1 cellular context compared by ENCODE assay signal in the genomic region with DNA sequence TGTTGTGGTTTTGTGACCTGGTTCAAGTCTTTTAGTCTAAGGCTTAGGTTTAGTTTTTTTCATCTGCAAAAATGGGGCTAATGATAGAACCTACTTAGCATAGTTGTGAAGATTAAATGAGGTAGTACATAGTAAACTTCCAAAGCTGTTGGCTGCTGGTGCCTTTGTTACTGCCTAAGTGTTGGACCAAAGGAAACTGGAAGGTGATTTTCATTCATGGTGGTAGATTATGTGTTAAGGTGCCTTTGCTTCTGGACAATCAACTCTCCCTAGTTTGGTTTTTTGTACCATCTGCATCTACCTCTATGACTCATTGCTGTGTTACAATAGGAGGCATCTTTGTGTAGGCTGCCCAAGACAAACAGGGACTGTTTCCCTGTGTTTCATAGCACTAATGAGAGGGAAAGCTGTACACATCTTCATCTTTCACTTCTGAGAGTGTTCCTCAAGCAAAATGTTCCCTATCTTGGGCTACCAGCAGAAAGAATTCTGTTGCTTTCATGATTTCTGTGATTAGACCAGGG.
TF ChIP-seq lines count a peak whose summit lies in the region.

No MANE protein-coding gene starts in this region.

TF ChIP-seq in HepG2, 621 proteins besides CTCF, POLR2A, EP300 and RAD21:
- no peak for TF ChIP-seq RFXAP (CRISPR knock-in tag; IDR thresholded peaks at IDR 0.05; ENCODE audit: borderline replicate concordance)
- TF ChIP-seq, protein P1, sequence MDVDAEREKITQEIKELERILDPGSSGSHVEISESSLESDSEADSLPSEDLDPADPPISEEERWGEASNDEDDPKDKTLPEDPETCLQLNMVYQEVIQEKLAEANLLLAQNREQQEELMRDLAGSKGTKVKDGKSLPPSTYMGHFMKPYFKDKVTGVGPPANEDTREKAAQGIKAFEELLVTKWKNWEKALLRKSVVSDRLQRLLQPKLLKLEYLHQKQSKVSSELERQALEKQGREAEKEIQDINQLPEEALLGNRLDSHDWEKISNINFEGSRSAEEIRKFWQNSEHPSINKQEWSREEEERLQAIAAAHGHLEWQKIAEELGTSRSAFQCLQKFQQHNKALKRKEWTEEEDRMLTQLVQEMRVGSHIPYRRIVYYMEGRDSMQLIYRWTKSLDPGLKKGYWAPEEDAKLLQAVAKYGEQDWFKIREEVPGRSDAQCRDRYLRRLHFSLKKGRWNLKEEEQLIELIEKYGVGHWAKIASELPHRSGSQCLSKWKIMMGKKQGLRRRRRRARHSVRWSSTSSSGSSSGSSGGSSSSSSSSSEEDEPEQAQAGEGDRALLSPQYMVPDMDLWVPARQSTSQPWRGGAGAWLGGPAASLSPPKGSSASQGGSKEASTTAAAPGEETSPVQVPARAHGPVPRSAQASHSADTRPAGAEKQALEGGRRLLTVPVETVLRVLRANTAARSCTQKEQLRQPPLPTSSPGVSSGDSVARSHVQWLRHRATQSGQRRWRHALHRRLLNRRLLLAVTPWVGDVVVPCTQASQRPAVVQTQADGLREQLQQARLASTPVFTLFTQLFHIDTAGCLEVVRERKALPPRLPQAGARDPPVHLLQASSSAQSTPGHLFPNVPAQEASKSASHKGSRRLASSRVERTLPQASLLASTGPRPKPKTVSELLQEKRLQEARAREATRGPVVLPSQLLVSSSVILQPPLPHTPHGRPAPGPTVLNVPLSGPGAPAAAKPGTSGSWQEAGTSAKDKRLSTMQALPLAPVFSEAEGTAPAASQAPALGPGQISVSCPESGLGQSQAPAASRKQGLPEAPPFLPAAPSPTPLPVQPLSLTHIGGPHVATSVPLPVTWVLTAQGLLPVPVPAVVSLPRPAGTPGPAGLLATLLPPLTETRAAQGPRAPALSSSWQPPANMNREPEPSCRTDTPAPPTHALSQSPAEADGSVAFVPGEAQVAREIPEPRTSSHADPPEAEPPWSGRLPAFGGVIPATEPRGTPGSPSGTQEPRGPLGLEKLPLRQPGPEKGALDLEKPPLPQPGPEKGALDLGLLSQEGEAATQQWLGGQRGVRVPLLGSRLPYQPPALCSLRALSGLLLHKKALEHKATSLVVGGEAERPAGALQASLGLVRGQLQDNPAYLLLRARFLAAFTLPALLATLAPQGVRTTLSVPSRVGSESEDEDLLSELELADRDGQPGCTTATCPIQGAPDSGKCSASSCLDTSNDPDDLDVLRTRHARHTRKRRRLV (CRISPR knock-in tag; IDR thresholded peaks at IDR 0.05) = no peak
- TF ChIP-seq FOSL2 (CRISPR knock-in tag; IDR thresholded peaks at IDR 0.05) = peak; percentile 76
- TF ChIP-seq, protein P2, sequence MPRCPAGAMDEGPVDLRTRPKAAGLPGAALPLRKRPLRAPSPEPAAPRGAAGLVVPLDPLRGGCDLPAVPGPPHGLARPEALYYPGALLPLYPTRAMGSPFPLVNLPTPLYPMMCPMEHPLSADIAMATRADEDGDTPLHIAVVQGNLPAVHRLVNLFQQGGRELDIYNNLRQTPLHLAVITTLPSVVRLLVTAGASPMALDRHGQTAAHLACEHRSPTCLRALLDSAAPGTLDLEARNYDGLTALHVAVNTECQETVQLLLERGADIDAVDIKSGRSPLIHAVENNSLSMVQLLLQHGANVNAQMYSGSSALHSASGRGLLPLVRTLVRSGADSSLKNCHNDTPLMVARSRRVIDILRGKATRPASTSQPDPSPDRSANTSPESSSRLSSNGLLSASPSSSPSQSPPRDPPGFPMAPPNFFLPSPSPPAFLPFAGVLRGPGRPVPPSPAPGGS (CRISPR knock-in tag; IDR thresholded peaks at IDR 0.05) = no peak
- TF ChIP-seq FOXJ3 (CRISPR knock-in tag; IDR thresholded peaks at IDR 0.05; ENCODE audit: borderline replicate concordance) = no peak
- 0 out of 2 replicates have a peak, but pooled peaks have one; percentile 4 for TF ChIP-seq SAP130 (CRISPR knock-in tag; IDR thresholded peaks at IDR 0.05; ENCODE audit: low read depth)
- no peak for TF ChIP-seq YY1 (IDR thresholded peaks at IDR 0.05; ENCODE audit: insufficient read depth, insufficient replicate concordance, low read depth, low read length)
- TF ChIP-seq, protein P3, sequence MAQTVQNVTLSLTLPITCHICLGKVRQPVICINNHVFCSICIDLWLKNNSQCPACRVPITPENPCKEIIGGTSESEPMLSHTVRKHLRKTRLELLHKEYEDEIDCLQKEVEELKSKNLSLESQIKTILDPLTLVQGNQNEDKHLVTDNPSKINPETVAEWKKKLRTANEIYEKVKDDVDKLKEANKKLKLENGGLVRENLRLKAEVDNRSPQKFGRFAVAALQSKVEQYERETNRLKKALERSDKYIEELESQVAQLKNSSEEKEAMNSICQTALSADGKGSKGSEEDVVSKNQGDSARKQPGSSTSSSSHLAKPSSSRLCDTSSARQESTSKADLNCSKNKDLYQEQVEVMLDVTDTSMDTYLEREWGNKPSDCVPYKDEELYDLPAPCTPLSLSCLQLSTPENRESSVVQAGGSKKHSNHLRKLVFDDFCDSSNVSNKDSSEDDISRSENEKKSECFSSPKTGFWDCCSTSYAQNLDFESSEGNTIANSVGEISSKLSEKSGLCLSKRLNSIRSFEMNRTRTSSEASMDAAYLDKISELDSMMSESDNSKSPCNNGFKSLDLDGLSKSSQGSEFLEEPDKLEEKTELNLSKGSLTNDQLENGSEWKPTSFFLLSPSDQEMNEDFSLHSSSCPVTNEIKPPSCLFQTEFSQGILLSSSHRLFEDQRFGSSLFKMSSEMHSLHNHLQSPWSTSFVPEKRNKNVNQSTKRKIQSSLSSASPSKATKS (CRISPR knock-in tag; IDR thresholded peaks at IDR 0.05) = no peak
- TF ChIP-seq, protein P4, sequence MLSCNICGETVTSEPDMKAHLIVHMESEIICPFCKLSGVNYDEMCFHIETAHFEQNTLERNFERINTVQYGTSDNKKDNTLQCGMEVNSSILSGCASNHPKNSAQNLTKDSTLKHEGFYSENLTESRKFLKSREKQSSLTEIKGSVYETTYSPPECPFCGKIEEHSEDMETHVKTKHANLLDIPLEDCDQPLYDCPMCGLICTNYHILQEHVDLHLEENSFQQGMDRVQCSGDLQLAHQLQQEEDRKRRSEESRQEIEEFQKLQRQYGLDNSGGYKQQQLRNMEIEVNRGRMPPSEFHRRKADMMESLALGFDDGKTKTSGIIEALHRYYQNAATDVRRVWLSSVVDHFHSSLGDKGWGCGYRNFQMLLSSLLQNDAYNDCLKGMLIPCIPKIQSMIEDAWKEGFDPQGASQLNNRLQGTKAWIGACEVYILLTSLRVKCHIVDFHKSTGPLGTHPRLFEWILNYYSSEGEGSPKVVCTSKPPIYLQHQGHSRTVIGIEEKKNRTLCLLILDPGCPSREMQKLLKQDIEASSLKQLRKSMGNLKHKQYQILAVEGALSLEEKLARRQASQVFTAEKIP (CRISPR knock-in tag; IDR thresholded peaks at IDR 0.05; ENCODE audit: borderline replicate concordance) = no peak
- no peak for TF ChIP-seq SATB2 (CRISPR knock-in tag; IDR thresholded peaks at IDR 0.05)
